In the genomic region with DNA sequence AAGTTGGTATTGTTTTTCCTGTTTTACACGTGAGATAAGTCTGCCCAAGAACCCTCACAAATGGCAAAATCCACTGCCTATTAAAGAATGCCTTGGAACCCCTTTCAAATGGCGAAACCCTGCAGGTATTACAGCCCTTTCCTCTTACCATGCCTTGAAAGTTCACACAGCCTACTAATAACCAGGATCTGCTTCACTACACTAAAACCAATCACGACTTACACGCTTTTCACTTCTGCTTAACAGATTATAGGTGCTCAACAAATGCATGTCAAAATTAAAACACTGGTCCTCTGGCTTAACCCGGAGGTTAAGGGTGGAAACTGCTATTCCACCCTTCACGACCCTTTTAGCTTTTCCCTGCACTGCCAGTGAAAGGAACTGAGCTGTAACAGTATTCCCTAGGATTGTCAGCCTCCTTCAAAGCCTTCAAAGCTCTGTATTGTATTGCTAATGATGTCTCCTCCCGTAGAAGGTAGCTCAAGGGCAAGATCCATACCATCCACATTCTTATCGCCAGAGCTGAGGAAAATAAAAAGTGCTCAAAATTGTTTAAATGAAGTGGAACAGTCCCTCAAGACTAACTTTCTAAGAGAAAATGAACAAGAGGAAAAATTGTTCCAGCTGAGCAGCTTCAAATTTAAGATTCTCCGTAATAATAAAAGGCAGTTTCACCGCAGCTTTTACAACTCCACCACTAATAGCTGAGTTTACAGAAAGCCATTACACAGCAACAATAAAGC, we compare ENCODE assay signal across 1 cellular context.
TF ChIP-seq lines count a peak whose summit lies in the region.

No MANE protein-coding gene starts in this region.

TF ChIP-seq in A549, 52 proteins besides CTCF, POLR2A, EP300 and RAD21 (continued from another document):
- TF ChIP-seq E2F6 (IDR thresholded peaks at IDR 0.05; ENCODE audit: borderline replicate concordance, low read depth) (no peak), SMC3 (IDR thresholded peaks at IDR 0.05) (no peak), NR3C1 (IDR thresholded peaks at IDR 0.05) (no peak)
- TF ChIP-seq, protein P1, sequence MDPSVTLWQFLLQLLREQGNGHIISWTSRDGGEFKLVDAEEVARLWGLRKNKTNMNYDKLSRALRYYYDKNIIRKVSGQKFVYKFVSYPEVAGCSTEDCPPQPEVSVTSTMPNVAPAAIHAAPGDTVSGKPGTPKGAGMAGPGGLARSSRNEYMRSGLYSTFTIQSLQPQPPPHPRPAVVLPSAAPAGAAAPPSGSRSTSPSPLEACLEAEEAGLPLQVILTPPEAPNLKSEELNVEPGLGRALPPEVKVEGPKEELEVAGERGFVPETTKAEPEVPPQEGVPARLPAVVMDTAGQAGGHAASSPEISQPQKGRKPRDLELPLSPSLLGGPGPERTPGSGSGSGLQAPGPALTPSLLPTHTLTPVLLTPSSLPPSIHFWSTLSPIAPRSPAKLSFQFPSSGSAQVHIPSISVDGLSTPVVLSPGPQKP (IDR thresholded peaks at IDR 0.05; ENCODE audit: low read depth, low read length), result no peak
